1 cellular context compared by ENCODE assay signal in genomic region chr15:74006774-74007639, GRCh38.
TF ChIP-seq lines count a peak whose summit lies in the region.

No MANE protein-coding gene starts in this region.

TF ChIP-seq in HEK293, 187 proteins besides CTCF, POLR2A, EP300 and RAD21 (continued from another document):
- TF ChIP-seq ZBTB44 (tag by site-specific recombination; IDR thresholded peaks at IDR 0.05): no peak
TF ChIP-seq in HEK293: peak in this region for 1.
